In the genomic region with DNA sequence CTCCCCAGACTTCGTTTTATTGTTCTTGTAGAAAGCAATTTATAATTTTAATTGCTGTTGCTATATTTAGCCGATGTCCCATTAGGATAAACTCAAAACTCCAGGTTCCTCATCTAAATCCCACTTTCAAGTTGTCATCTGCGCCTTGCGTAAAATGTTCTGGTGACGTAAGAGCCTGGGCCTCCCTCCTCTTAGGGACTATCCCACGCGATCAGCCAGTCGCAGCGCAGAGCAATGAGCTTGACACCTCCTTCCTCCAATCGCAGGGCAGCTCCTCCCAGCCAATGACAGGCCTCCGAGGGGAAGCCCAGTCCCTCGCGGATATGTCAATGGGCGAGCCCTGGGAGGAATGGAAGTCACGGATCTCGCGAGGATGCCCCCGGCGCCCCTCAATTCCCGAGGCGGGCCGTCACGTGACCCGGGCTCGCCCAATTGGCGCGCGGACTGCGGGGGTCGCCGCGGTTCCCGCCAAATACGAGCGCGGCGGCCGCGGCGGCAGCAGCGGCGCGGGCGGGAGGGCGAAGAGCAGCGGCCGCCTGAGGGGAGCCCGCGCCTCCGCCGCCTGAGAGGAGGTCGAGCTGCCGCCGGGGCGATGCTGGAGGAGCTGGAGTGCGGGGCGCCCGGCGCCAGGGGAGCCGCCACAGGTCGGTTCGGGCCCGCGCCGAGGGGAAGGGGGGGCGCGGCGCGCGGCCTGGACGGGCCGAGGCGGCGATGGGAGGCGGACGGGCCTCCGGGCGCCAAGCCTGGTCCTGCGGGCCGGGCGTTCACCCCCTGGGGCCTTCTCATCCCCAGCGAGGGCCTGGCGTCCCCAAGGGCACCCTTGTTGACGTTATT, we compare ENCODE assay signal across 1 cellular context.
TF ChIP-seq lines count a peak whose summit lies in the region.

Gene CHAF1A (plus strand): TSS at position 470 of the 834 bp plus-strand sequence. CDS start 123 bp downstream, at position 593.

TF ChIP-seq in H1, 55 proteins besides CTCF, POLR2A, EP300 and RAD21 (continued from another document):
- TF ChIP-seq TBP (IDR thresholded peaks at IDR 0.05; ENCODE audit: low read depth, low read length) (peak; percentile 82), RBBP5 (IDR thresholded peaks at IDR 0.05; ENCODE audit: borderline replicate concordance, low read depth, low read length) (peak; percentile 60; the same call in 1 of the 2 replicates), CHD2 (IDR thresholded peaks at IDR 0.05; ENCODE audit: low read length) (peak; percentile 100), GTF2F1 (IDR thresholded peaks at IDR 0.05; ENCODE audit: borderline replicate concordance, low read depth, low read length) (peak; percentile 78; the same call in 1 of the 2 replicates), CTBP2 (IDR thresholded peaks at IDR 0.05; ENCODE audit: borderline replicate concordance, insufficient read depth, insufficient read length, low read length) (no peak), EZH2 (IDR thresholded peaks at IDR 0.05; ENCODE audit: low read depth, low read length, severe bottlenecking) (no peak), SIRT6 (IDR thresholded peaks at IDR 0.05; ENCODE audit: low read length) (no peak), KDM4A (IDR thresholded peaks at IDR 0.05; ENCODE audit: low read depth, low read length, severe bottlenecking) (peak; percentile 95), RXRA (IDR thresholded peaks at IDR 0.05; ENCODE audit: insufficient read depth, low read depth, low read length) (no peak), ZNF274 (IDR thresholded peaks at IDR 0.05; ENCODE audit: borderline replicate concordance, extremely low read depth, low read length) (no peak), FOSL1 (IDR thresholded peaks at IDR 0.05; ENCODE audit: insufficient read depth, low read depth, low read length) (no peak), NRF1 (IDR thresholded peaks at IDR 0.05; ENCODE audit: low read depth, low read length) (no peak), SAP30 (IDR thresholded peaks at IDR 0.05; ENCODE audit: insufficient read depth, insufficient replicate concordance, low read length) (no peak), RFX5 (IDR thresholded peaks at IDR 0.05; ENCODE audit: borderline replicate concordance, low read depth, low read length) (no peak), PHF8 (conservative IDR thresholded peaks at IDR 0.05; ENCODE audit: low read depth, low read length) (peak; percentile 90), CREB1 (IDR thresholded peaks at IDR 0.05) (peak; percentile 90), SP1 (IDR thresholded peaks at IDR 0.05; ENCODE audit: low read depth, low read length) (peak; percentile 98), CHD7 (IDR thresholded peaks at IDR 0.05; ENCODE audit: insufficient replicate concordance, low read length) (no peak), HDAC6 (IDR thresholded peaks at IDR 0.05; ENCODE audit: low read depth, low read length) (no peak), POU5F1 (IDR thresholded peaks at IDR 0.05; ENCODE audit: low read depth, low read length) (no peak), MAX (IDR thresholded peaks at IDR 0.05) (0 out of 2 replicates have a peak, but pooled peaks have one; percentile 40), EGR1 (IDR thresholded peaks at IDR 0.05; ENCODE audit: borderline replicate concordance, low read depth, low read length) (no peak), TAF7 (optimal IDR thresholded peaks at IDR 0.05; ENCODE audit: borderline replicate concordance, low read depth, low read length) (peak; percentile 65), JUN (IDR thresholded peaks at IDR 0.05; ENCODE audit: low read depth, low read length) (no peak), SP4 (IDR thresholded peaks at IDR 0.05; ENCODE audit: low read length) (no peak), TAF1 (IDR thresholded peaks at IDR 0.05; ENCODE audit: low read depth, low read length) (peak; percentile 91), SIN3A (conservative IDR thresholded peaks at IDR 0.05 in 1 of 2, IDR thresholded peaks at IDR 0.05 in 1 of 2; ENCODE audit: low read depth in 1 of 2, low read length in 2 of 2) (peak in 1 of 2 experiments; percentile 78; a peak in 1 of 4 replicates), MAFK (IDR thresholded peaks at IDR 0.05; ENCODE audit: low read depth, low read length) (no peak), CHD1 (IDR thresholded peaks at IDR 0.05; ENCODE audit: low read depth, low read length) (no peak), NANOG (IDR thresholded peaks at IDR 0.05; ENCODE audit: insufficient read depth, low read depth, low read length, poor library complexity, severe bottlenecking) (no peak), GABPA (IDR thresholded peaks at IDR 0.05; ENCODE audit: borderline replicate concordance, insufficient read depth, low read length) (no peak), RNF2 (IDR thresholded peaks at IDR 0.05; ENCODE audit: borderline replicate concordance, low read depth, low read length, missing control alignments, poor library complexity, severe bottlenecking) (no peak), ATF3 (IDR thresholded peaks at IDR 0.05; ENCODE audit: insufficient read depth, low read depth, low read length) (peak; percentile 82), BRCA1 (IDR thresholded peaks at IDR 0.05; ENCODE audit: low read depth, low read length) (peak; percentile 98), CEBPB (IDR thresholded peaks at IDR 0.05; ENCODE audit: low read depth, low read length) (peak; percentile 85), SRF (IDR thresholded peaks at IDR 0.05; ENCODE audit: low read depth, low read length) (no peak), HDAC2 (IDR thresholded peaks at IDR 0.05; ENCODE audit: borderline replicate concordance in 1 of 2, low read depth in 2 of 2, low read length in 2 of 2) (no peak), YY1 (IDR thresholded peaks at IDR 0.05; ENCODE audit: low read depth, low read length) (no peak), KDM5A (IDR thresholded peaks at IDR 0.05; ENCODE audit: low read length) (no peak)
- TF ChIP-seq, protein P1, sequence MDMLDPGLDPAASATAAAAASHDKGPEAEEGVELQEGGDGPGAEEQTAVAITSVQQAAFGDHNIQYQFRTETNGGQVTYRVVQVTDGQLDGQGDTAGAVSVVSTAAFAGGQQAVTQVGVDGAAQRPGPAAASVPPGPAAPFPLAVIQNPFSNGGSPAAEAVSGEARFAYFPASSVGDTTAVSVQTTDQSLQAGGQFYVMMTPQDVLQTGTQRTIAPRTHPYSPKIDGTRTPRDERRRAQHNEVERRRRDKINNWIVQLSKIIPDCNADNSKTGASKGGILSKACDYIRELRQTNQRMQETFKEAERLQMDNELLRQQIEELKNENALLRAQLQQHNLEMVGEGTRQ (IDR thresholded peaks at IDR 0.05; ENCODE audit: low read length): peak; percentile 97
- TF ChIP-seq, protein P2, sequence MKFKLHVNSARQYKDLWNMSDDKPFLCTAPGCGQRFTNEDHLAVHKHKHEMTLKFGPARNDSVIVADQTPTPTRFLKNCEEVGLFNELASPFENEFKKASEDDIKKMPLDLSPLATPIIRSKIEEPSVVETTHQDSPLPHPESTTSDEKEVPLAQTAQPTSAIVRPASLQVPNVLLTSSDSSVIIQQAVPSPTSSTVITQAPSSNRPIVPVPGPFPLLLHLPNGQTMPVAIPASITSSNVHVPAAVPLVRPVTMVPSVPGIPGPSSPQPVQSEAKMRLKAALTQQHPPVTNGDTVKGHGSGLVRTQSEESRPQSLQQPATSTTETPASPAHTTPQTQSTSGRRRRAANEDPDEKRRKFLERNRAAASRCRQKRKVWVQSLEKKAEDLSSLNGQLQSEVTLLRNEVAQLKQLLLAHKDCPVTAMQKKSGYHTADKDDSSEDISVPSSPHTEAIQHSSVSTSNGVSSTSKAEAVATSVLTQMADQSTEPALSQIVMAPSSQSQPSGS (IDR thresholded peaks at IDR 0.05; ENCODE audit: low read length): peak; percentile 37; the same call in 1 of the 2 replicates
- TF ChIP-seq, protein P3, sequence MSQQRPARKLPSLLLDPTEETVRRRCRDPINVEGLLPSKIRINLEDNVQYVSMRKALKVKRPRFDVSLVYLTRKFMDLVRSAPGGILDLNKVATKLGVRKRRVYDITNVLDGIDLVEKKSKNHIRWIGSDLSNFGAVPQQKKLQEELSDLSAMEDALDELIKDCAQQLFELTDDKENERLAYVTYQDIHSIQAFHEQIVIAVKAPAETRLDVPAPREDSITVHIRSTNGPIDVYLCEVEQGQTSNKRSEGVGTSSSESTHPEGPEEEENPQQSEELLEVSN (IDR thresholded peaks at IDR 0.05): peak; percentile 92
TF ChIP-seq in H1: peak in this region for 19.
